16 cellular contexts compared by ENCODE assay signal in genomic region chr19:4042064-4042730, GRCh38. TPM values are rescaled to one million over a fixed set of nuclear protein-coding genes. Genes with fewer than 3 reads are reported as not detected.
DNase-seq lines count a peak whose midpoint lies in the region; ATAC-seq, FAIRE-seq and TF ChIP-seq lines count a peak whose summit lies in the region.
"Had no signal": no experiment of that assay in that cellular context is flagged by ENCODE, and none has a peak within 500 bp of the region (broad histone marks: within the 10 kb centered on the region; RNA-seq: fewer than 3 reads in every experiment).

No MANE protein-coding gene starts in this region.

- DNase-seq in GM06990 (ENCODE audit: extremely low read depth, insufficient read length) (peak; percentile 6), kidney (no peak), psoas muscle (no peak), H9 (no peak)
- DNase-seq in activated naive CD8-positive, alpha-beta T cell treated with anti-CD3 and anti-CD28 coated beads, Interleukin-2, amount 50 U/mL, for 24 hours: no peak
- no peak for DNase-seq in activated effector memory CD4-positive, alpha-beta T cell treated with anti-CD3 and anti-CD28 coated beads, Interleukin-2, amount 50 U/mL, for 16 hours
- DNase-seq in naive thymus-derived CD8-positive, alpha-beta T cell: no peak
- DNase-seq: activated CD4-positive, alpha-beta T cell treated with anti-CD3 and anti-CD28 coated beads for 48 hours; activated T-cell treated with anti-CD3 and anti-CD28 coated beads, Interleukin-2, amount 50 U/mL, for 1 hour; kidney glomerular epithelial cell; NCI-H187 had no signal

- no peak overlapping the region for H2AFZ ChIP-seq in H9 (ENCODE audit: low read length)

- no peak overlapping the region for H3K27ac Mint-ChIP-seq in activated naive CD8-positive, alpha-beta T cell treated with anti-CD3 and anti-CD28 coated beads, Interleukin-2, amount 50 U/mL, for 24 hours
- peak overlapping the region in 4 of 10 donors; percentile 9 to 59 (median 50) for H3K27ac Mint-ChIP-seq in naive thymus-derived CD8-positive, alpha-beta T cell
- no peak overlapping the region for H3K27ac Mint-ChIP-seq in H9
- H3K27ac Mint-ChIP-seq: nephron; T-helper 1 cell treated with Interleukin-12 subunit alpha and Interleukin-12 subunit beta and Interleukin-4 antibody, amounts not matched to agents 30 μg/mL and 1 μg/mL, for 36 hours had no signal

- peaks cover 0 to 4% of the 10 kb centered on the region in 2 donors for H3K4me1 ChIP-seq in kidney (ENCODE audit: control insufficient read depth in 1 of 2, insufficient read depth in 1 of 2, low read depth in 1 of 2, low read length in 2 of 2)
- H3K4me1 ChIP-seq in psoas muscle: no peaks in the 10 kb centered on the region
- no peaks in the 10 kb centered on the region for H3K4me1 ChIP-seq in H9 (ENCODE audit: insufficient read depth, low read length)

- no peak overlapping the region for H2AK5ac ChIP-seq in H9 (ENCODE audit: insufficient read length, low read length)

- H3K79me2 ChIP-seq in H9 (ENCODE audit: insufficient read depth, low read length): no peaks in the 10 kb centered on the region

- H3K14ac ChIP-seq in H9 (ENCODE audit: insufficient read depth, low read length): no peak overlapping the region; the same call in 1 of the 2 replicates

- no peaks in the 10 kb centered on the region for H4K20me1 ChIP-seq in H9 (ENCODE audit: control insufficient read depth, insufficient read depth, insufficient read length)

- H2BK12ac ChIP-seq in H9 (ENCODE audit: insufficient read length, low read depth, low read length): no peak overlapping the region

- H3K36me3 Mint-ChIP-seq in activated naive CD8-positive, alpha-beta T cell treated with anti-CD3 and anti-CD28 coated beads, Interleukin-2, amount 50 U/mL, for 24 hours (ENCODE audit: low read depth): peaks cover 8% of the 10 kb centered on the region
- H3K36me3 Mint-ChIP-seq in naive thymus-derived CD8-positive, alpha-beta T cell: peaks cover 0 to 29% (median 0%) of the 10 kb centered on the region in 3 donors
- peaks cover 5 to 17% (median 14%) of the 10 kb centered on the region in 3 experiments; a peak in 6 of 7 replicates for H3K36me3 Mint-ChIP-seq in H9 (ENCODE audit: insufficient read depth in 1 of 3, low read depth in 3 of 3)

- intact Hi-C loops in kidney (cut with DNase I): no loop called here
- intact Hi-C loops in psoas muscle (cut with DNase I): no loop called here

- H3K9me3 Mint-ChIP-seq in activated naive CD8-positive, alpha-beta T cell treated with anti-CD3 and anti-CD28 coated beads, Interleukin-2, amount 50 U/mL, for 24 hours: no peaks in the 10 kb centered on the region
- H3K9me3 Mint-ChIP-seq in naive thymus-derived CD8-positive, alpha-beta T cell: no peaks in the 10 kb centered on the region
- no peaks in the 10 kb centered on the region; a peak in 1 of 5 replicates for H3K9me3 Mint-ChIP-seq in H9
- H3K9me3 Mint-ChIP-seq: nephron; T-helper 1 cell treated with Interleukin-12 subunit alpha and Interleukin-12 subunit beta and Interleukin-4 antibody, amounts not matched to agents 30 μg/mL and 1 μg/mL, for 36 hours had no signal

- no peaks in the 10 kb centered on the region for H3K27me3 ChIP-seq in GM06990 (replicated peaks; ENCODE audit: control insufficient read depth, insufficient read depth, low read length)
- no peaks in the 10 kb centered on the region for H3K27me3 ChIP-seq in psoas muscle (ENCODE audit: insufficient read depth in 3 of 3, low read length in 2 of 3)
- no peaks in the 10 kb centered on the region for H3K27me3 ChIP-seq in H9 (ENCODE audit: insufficient read depth, low read length)
- H3K27me3 ChIP-seq: esophagus muscularis mucosa had no signal

- H3K56ac ChIP-seq in H9 (ENCODE audit: insufficient read length, low read depth, low read length): no peak overlapping the region

- H3K4me1 Mint-ChIP-seq in activated naive CD8-positive, alpha-beta T cell treated with anti-CD3 and anti-CD28 coated beads, Interleukin-2, amount 50 U/mL, for 24 hours: peaks cover 5% of the 10 kb centered on the region
- peaks cover 8 to 26% (median 14%) of the 10 kb centered on the region in 4 donors for H3K4me1 Mint-ChIP-seq in naive thymus-derived CD8-positive, alpha-beta T cell
- peaks cover 0 to 14% of the 10 kb centered on the region in 2 experiments; a peak in 2 of 4 replicates for H3K4me1 Mint-ChIP-seq in H9

- H3K4me3 Mint-ChIP-seq in activated naive CD8-positive, alpha-beta T cell treated with anti-CD3 and anti-CD28 coated beads, Interleukin-2, amount 50 U/mL, for 24 hours: no peak overlapping the region
- no peak overlapping the region for H3K4me3 Mint-ChIP-seq in naive thymus-derived CD8-positive, alpha-beta T cell
- H3K4me3 Mint-ChIP-seq in H9: no peak overlapping the region
- H3K4me3 Mint-ChIP-seq: nephron; T-helper 1 cell treated with Interleukin-12 subunit alpha and Interleukin-12 subunit beta and Interleukin-4 antibody, amounts not matched to agents 30 μg/mL and 1 μg/mL, for 36 hours had no signal

- no peak overlapping the region for H4K8ac ChIP-seq in H9 (replicated peaks; ENCODE audit: insufficient read length, low read depth, low read length)

- no peak for FAIRE-seq in kidney (lab: Jason Lieb, UNC)

- H3K4me2 ChIP-seq in H9 (ENCODE audit: insufficient read depth, insufficient read length, low read length): no peak overlapping the region

- H3K4ac ChIP-seq in H9 (ENCODE audit: low read depth, low read length): no peak overlapping the region

- H3K36me3 ChIP-seq in GM06990 (ENCODE audit: control insufficient read depth, insufficient read depth, low read length): peaks cover 6% of the 10 kb centered on the region
- peaks cover 0 to 7% of the 10 kb centered on the region in 2 donors for H3K36me3 ChIP-seq in kidney (ENCODE audit: control insufficient read depth in 1 of 2, insufficient read depth in 2 of 2, low read length in 2 of 2)
- H3K36me3 ChIP-seq in psoas muscle (ENCODE audit: insufficient read depth in 1 of 2, low read depth in 1 of 2): peaks cover 0 to 34% of the 10 kb centered on the region in 2 donors

- H3K4me3 ChIP-seq in GM06990 (replicated peaks; ENCODE audit: low read depth, low read length) (no peak overlapping the region), kidney (ENCODE audit: low read length in 2 of 2) (no peak overlapping the region), psoas muscle (no peak overlapping the region)
- H3K4me3 ChIP-seq: coronary artery, esophagus muscularis mucosa had no signal

- H2BK120ac ChIP-seq in H9 (ENCODE audit: low read depth, low read length, poor library complexity, severe bottlenecking): no peak overlapping the region

- no peak overlapping the region for H3T11ph ChIP-seq in H9 (ENCODE audit: low read length)

- no peaks in the 10 kb centered on the region for H3K23me2 ChIP-seq in H9 (ENCODE audit: insufficient read length, low read depth, low read length, poor library complexity, severe bottlenecking)

- no peaks in the 10 kb centered on the region for H3K27me3 Mint-ChIP-seq in activated naive CD8-positive, alpha-beta T cell treated with anti-CD3 and anti-CD28 coated beads, Interleukin-2, amount 50 U/mL, for 24 hours
- H3K27me3 Mint-ChIP-seq in naive thymus-derived CD8-positive, alpha-beta T cell: no peaks in the 10 kb centered on the region
- peaks cover 3% of the 10 kb centered on the region; the same call in 1 of the 2 replicates for H3K27me3 Mint-ChIP-seq in H9 (ENCODE audit: low read depth)

- H4K5ac ChIP-seq in H9 (ENCODE audit: insufficient read length, low read depth, low read length): no peak overlapping the region

- H3K9ac ChIP-seq in kidney (ENCODE audit: low read length in 2 of 2): no peak overlapping the region
- no peak overlapping the region for H3K9ac ChIP-seq in H9 (ENCODE audit: extremely low read depth, insufficient read length, low read length)

- H4K91ac ChIP-seq in H9 (ENCODE audit: insufficient read length, low read depth, low read length): no peak overlapping the region

- no peak overlapping the region for H3K23ac ChIP-seq in H9 (ENCODE audit: insufficient read length, low read depth, low read length)

- H2BK20ac ChIP-seq in H9 (ENCODE audit: low read depth, low read length, poor library complexity, severe bottlenecking): no peak overlapping the region

- 81 to 88% (median 82%) methylated on average over 13 to 14 of the region's 14 CpGs for WGBS in psoas muscle, 3 donors
- WGBS in H9 (ENCODE audit: extremely low coverage, insufficient read length, low lambda C conversion rate): no CpG with 5 or more reads among the region's 14 CpGs

- no peak overlapping the region for H2BK5ac ChIP-seq in H9 (ENCODE audit: insufficient read length, low read length)

- no peak overlapping the region for H3K18ac ChIP-seq in H9 (ENCODE audit: insufficient read length, low read depth, low read length)

- no peak for TF ChIP-seq CTCF in GM06990 (IDR thresholded peaks at IDR 0.05; ENCODE audit: insufficient read depth, low read length, poor library complexity, severe bottlenecking)
- TF ChIP-seq CTCF in kidney (IDR thresholded peaks at IDR 0.05; ENCODE audit: borderline replicate concordance, extremely low read depth, insufficient read depth): no peak
- no peak for TF ChIP-seq CTCF in psoas muscle (IDR thresholded peaks at IDR 0.05)
- TF ChIP-seq CTCF in H9 (conservative IDR thresholded peaks at IDR 0.05): no peak

- H3K27ac ChIP-seq in kidney (ENCODE audit: low read depth in 2 of 2, low read length in 2 of 2) (peak overlapping the region; percentile 28 to 71), psoas muscle (no peak overlapping the region), H9 (ENCODE audit: insufficient read length, low read depth, low read length) (no peak overlapping the region)
- H3K27ac ChIP-seq: coronary artery had no signal

- H2BK15ac ChIP-seq in H9 (ENCODE audit: low read depth, low read length): no peak overlapping the region

- peak; percentile 30 for ATAC-seq in activated naive CD8-positive, alpha-beta T cell treated with anti-CD3 and anti-CD28 coated beads, Interleukin-2, amount 50 U/mL, for 24 hours
- ATAC-seq in psoas muscle: peak; percentile 5 to 21 (median 16)
- ATAC-seq in naive thymus-derived CD8-positive, alpha-beta T cell: no peak
- no peak for ATAC-seq in GM21447 (IDR thresholded peaks at IDR 0.05; ENCODE audit: unreplicated experiment)

- H3K79me1 ChIP-seq in H9 (ENCODE audit: insufficient read depth, low read depth, low read length, poor library complexity, severe bottlenecking): no peaks in the 10 kb centered on the region

- H3K9me3 ChIP-seq in kidney (ENCODE audit: control insufficient read depth in 1 of 2, low read length in 2 of 2) (no peaks in the 10 kb centered on the region), psoas muscle (no peaks in the 10 kb centered on the region), H9 (ENCODE audit: control insufficient read depth, low read depth, low read length) (no peaks in the 10 kb centered on the region)
- H3K9me3 ChIP-seq: esophagus muscularis mucosa had no signal

- POLR2A ChIA-PET in naive thymus-derived CD8-positive, alpha-beta T cell (lab: Charles Lee): interaction anchor here (1.0 to 1.2 kb wide), 2 partner anchors 9 to 46 kb away, joined by 3 to 5 read pairs; no protein-coding TSS in a partner anchor

RNA-seq across cellular contexts. Expression of gene ZBTB7A, which starts 24.5 kb away (rescaled TPM):
- total RNA-seq in kidney: 53.2 TPM
- polyA plus RNA-seq in kidney (ENCODE audit: insufficient read depth, low read depth, low replicate concordance): 8.9 TPM
- total RNA-seq in psoas muscle: 10 to 100 TPM; 25.7 to 55.9 (median 45.7) TPM
- polyA plus RNA-seq in psoas muscle: 10 to 100 TPM; 18.5 to 20.3 (median 20.0) TPM
- 10 to 100 TPM; 59.9 TPM for total RNA-seq in naive thymus-derived CD8-positive, alpha-beta T cell
- polyA plus RNA-seq in naive thymus-derived CD8-positive, alpha-beta T cell: 10 to 100 TPM; 31.3 to 52.2 (median 31.5) TPM
- 22.8 and 24.9 TPM in 2 replicates for total RNA-seq in H9 (2021)

RNA-seq across cellular contexts. Expression of gene PIAS4, which starts 34.7 kb away (rescaled TPM):
- total RNA-seq in kidney (25.0 TPM), psoas muscle (10 to 100 TPM; 14.6 to 27.2 (median 17.0) TPM), H9 (2021) (52.0 and 59.4 TPM in 2 replicates)
- polyA plus RNA-seq in kidney (ENCODE audit: insufficient read depth, low read depth, low replicate concordance) (9.8 TPM), psoas muscle (10 to 100 TPM; 12.7 to 21.8 (median 14.6) TPM)
- total RNA-seq in naive thymus-derived CD8-positive, alpha-beta T cell: 10 to 100 TPM; 34.4 to 34.9 TPM
- 1 to 10 TPM; 3.2 to 4.9 (median 4.5) TPM for polyA plus RNA-seq in naive thymus-derived CD8-positive, alpha-beta T cell

RNA-seq across cellular contexts. Expression of gene EEF2, which starts 56.9 kb away (rescaled TPM):
- total RNA-seq in kidney: 1,813 TPM
- polyA plus RNA-seq in kidney (ENCODE audit: insufficient read depth, low read depth, low replicate concordance): 1,520 TPM
- 1,000 to 10,000 TPM; 2,332 to 3,628 (median 2,726) TPM for total RNA-seq in psoas muscle
- 1,000 to 10,000 TPM; 1,416 to 1,891 (median 1,484) TPM for polyA plus RNA-seq in psoas muscle
- 1,000 to 10,000 TPM; 2,204 to 2,252 TPM for total RNA-seq in naive thymus-derived CD8-positive, alpha-beta T cell
- 100 to 1,000 TPM; 546 to 682 (median 600) TPM for polyA plus RNA-seq in naive thymus-derived CD8-positive, alpha-beta T cell
- 3,615 and 3,676 TPM in 2 replicates for total RNA-seq in H9 (2021)

Comparison
In these comparisons a context has a peak if more than half of its experiments do, and no peak if none do; other contexts are left out.
1. ATAC-seq: peak in activated naive CD8-positive, alpha-beta T cell treated with anti-CD3 and anti-CD28 coated beads, Interleukin-2, amount 50 U/mL, for 24 hours (single experiment) and psoas muscle (4 of 4); none in naive thymus-derived CD8-positive, alpha-beta T cell (0 of 2) and GM21447 (single experiment).
2. H3K27ac ChIP-seq: peak in kidney (2 of 2); none in psoas muscle (single experiment) and H9 (single experiment).